ENCODE assay signal across 2 cellular contexts in the genomic region with DNA sequence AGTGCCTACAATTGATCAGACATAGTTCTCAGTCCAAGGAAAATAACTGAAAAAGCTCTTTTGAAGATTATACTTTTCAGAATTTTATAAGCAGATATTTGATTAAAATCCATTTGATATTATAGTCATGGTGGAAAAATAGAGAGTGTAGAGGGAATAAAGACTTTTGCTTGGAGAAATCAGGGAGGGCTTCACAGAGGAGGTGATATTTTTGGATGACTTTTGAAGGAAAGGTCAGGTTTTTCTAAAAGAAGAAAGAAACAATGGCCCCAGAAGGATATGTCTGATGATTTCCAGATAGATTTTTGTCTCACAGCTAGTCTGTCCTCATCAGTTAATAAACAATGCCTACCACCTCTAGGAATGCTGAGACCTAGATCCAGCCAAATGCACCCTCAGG.
TF ChIP-seq lines count a peak whose summit lies in the region.

No MANE protein-coding gene starts in this region.

TF ChIP-seq in GM23338, 12 proteins besides CTCF, POLR2A, EP300 and RAD21 (continued from another document):
- TF ChIP-seq REST (IDR thresholded peaks at IDR 0.05; ENCODE audit: unreplicated experiment) (no peak), NANOG (IDR thresholded peaks at IDR 0.05; ENCODE audit: borderline replicate concordance) (no peak), ZNF462 (CRISPR knock-in tag; IDR thresholded peaks at IDR 0.05) (no peak), STAT1 (IDR thresholded peaks at IDR 0.05; ENCODE audit: unreplicated experiment) (no peak), CREB1 (CRISPR knock-in tag; IDR thresholded peaks at IDR 0.05; ENCODE audit: low read depth) (no peak)
- TF ChIP-seq, protein P1, sequence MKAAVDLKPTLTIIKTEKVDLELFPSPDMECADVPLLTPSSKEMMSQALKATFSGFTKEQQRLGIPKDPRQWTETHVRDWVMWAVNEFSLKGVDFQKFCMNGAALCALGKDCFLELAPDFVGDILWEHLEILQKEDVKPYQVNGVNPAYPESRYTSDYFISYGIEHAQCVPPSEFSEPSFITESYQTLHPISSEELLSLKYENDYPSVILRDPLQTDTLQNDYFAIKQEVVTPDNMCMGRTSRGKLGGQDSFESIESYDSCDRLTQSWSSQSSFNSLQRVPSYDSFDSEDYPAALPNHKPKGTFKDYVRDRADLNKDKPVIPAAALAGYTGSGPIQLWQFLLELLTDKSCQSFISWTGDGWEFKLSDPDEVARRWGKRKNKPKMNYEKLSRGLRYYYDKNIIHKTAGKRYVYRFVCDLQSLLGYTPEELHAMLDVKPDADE (IDR thresholded peaks at IDR 0.05): no peak

TF ChIP-seq in K562, 482 proteins besides CTCF, POLR2A, EP300 and RAD21 (continued from another document):
- TF ChIP-seq, protein P2, sequence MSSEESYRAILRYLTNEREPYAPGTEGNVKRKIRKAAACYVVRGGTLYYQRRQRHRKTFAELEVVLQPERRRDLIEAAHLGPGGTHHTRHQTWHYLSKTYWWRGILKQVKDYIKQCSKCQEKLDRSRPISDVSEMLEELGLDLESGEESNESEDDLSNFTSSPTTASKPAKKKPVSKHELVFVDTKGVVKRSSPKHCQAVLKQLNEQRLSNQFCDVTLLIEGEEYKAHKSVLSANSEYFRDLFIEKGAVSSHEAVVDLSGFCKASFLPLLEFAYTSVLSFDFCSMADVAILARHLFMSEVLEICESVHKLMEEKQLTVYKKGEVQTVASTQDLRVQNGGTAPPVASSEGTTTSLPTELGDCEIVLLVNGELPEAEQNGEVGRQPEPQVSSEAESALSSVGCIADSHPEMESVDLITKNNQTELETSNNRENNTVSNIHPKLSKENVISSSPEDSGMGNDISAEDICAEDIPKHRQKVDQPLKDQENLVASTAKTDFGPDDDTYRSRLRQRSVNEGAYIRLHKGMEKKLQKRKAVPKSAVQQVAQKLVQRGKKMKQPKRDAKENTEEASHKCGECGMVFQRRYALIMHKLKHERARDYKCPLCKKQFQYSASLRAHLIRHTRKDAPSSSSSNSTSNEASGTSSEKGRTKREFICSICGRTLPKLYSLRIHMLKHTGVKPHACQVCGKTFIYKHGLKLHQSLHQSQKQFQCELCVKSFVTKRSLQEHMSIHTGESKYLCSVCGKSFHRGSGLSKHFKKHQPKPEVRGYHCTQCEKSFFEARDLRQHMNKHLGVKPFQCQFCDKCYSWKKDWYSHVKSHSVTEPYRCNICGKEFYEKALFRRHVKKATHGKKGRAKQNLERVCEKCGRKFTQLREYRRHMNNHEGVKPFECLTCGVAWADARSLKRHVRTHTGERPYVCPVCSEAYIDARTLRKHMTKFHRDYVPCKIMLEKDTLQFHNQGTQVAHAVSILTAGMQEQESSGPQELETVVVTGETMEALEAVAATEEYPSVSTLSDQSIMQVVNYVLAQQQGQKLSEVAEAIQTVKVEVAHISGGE (CRISPR knock-in tag; IDR thresholded peaks at IDR 0.05): no peak
- TF ChIP-seq RBM25 (IDR thresholded peaks at IDR 0.05; ENCODE audit: low read depth, low read length, severe bottlenecking) (peak; percentile 57), ZNF3 (CRISPR knock-in tag; IDR thresholded peaks at IDR 0.05) (no peak), MAFK (IDR thresholded peaks at IDR 0.05; ENCODE audit: low read length) (no peak)
